Comparison of ENCODE assay signal across 12 cellular contexts in genomic region chr1:226632169-226632884, GRCh38.
DNase-seq lines count a peak whose midpoint lies in the region; FAIRE-seq and TF ChIP-seq lines count a peak whose summit lies in the region.
"Had no signal": no experiment of that assay in that cellular context is flagged by ENCODE, and none has a peak within 500 bp of the region (broad histone marks: within the 10 kb centered on the region; RNA-seq: fewer than 3 reads in every experiment).

No MANE protein-coding gene starts in this region.

- H3K9ac ChIP-seq in kidney (ENCODE audit: low read length in 2 of 2) (no peak overlapping the region), stomach smooth muscle (ENCODE audit: low read length in 2 of 2) (peak overlapping the region; percentile 0 to 6)
- H3K9ac ChIP-seq: KMS-11, SK-N-SH had no signal

- no peak overlapping the region for H3K4me3 ChIP-seq in kidney (ENCODE audit: low read length in 2 of 2)
- no peak overlapping the region for H3K4me3 ChIP-seq in stomach smooth muscle (ENCODE audit: low read length in 2 of 2)
- H3K4me3 ChIP-seq in foreskin fibroblast (ENCODE audit: low read depth in 1 of 2, low read length in 2 of 2), result no peak overlapping the region

- FAIRE-seq in kidney (lab: Jason Lieb, UNC), result no peak

- no peak overlapping the region for H3K27ac ChIP-seq in kidney (ENCODE audit: low read depth in 2 of 2, low read length in 2 of 2)
- peak overlapping the region; percentile 82 for H3K27ac ChIP-seq in stomach smooth muscle (ENCODE audit: low read length)
- H3K27ac ChIP-seq: KMS-11 had no signal

- peak overlapping the region; percentile 60 for H3K27ac Mint-ChIP-seq in activated CD4-positive, alpha-beta memory T cell treated with anti-CD3 and anti-CD28 coated beads for 36 hours
- H3K27ac Mint-ChIP-seq in activated CD4-positive, alpha-beta memory T cell treated with anti-CD3 and anti-CD28 coated beads, Interleukin-2, amount 10 ng/mL, durations not matched to agents 7 days and 5 days, result no peak overlapping the region
- H3K27ac Mint-ChIP-seq in activated T-helper 1 cell treated with anti-CD3 and anti-CD28 coated beads, Interleukin-12 subunit alpha, Interleukin-12 subunit beta, Interleukin-2, Interleukin-4 antibody, amounts not matched to agents 30 ng/mL and 10 ng/mL and 1 ng/mL, durations not matched to agents 14 hours and 24 hours and 36 hours, result peak overlapping the region; percentile 56

- H3K4me3 Mint-ChIP-seq in activated CD4-positive, alpha-beta memory T cell treated with anti-CD3 and anti-CD28 coated beads for 36 hours, result no peak overlapping the region
- H3K4me3 Mint-ChIP-seq in activated CD4-positive, alpha-beta memory T cell treated with anti-CD3 and anti-CD28 coated beads, Interleukin-2, amount 10 ng/mL, durations not matched to agents 7 days and 5 days, result no peak overlapping the region
- peak overlapping the region; percentile 8 for H3K4me3 Mint-ChIP-seq in activated T-helper 1 cell treated with anti-CD3 and anti-CD28 coated beads, Interleukin-12 subunit alpha, Interleukin-12 subunit beta, Interleukin-2, Interleukin-4 antibody, amounts not matched to agents 30 ng/mL and 10 ng/mL and 1 ng/mL, durations not matched to agents 14 hours and 24 hours and 36 hours

- H3K4me1 ChIP-seq in kidney (ENCODE audit: control insufficient read depth in 1 of 2, insufficient read depth in 1 of 2, low read depth in 1 of 2, low read length in 2 of 2), result no peaks in the 10 kb centered on the region
- peaks cover 61% of the 10 kb centered on the region for H3K4me1 ChIP-seq in stomach smooth muscle (ENCODE audit: control insufficient read depth, insufficient read depth, low read length)

- intact Hi-C loops in activated CD4-positive, alpha-beta memory T cell treated with anti-CD3 and anti-CD28 coated beads for 36 hours (cut with micrococcal nuclease), result no loop called here
- intact Hi-C loops in activated T-helper 1 cell treated with anti-CD3 and anti-CD28 coated beads, Interleukin-12 subunit alpha, Interleukin-12 subunit beta, Interleukin-2, Interleukin-4 antibody, amounts not matched to agents 30 ng/mL and 10 ng/mL and 1 ng/mL, durations not matched to agents 14 hours and 24 hours and 36 hours (cut with micrococcal nuclease), result no loop called here
- intact Hi-C loops in kidney (cut with DNase I), result loop anchor here (2.0 kb wide), 1 partner anchor 196 kb away; no protein-coding TSS in a partner anchor

- no peaks in the 10 kb centered on the region for H3K27me3 Mint-ChIP-seq in activated CD4-positive, alpha-beta memory T cell treated with anti-CD3 and anti-CD28 coated beads for 36 hours
- no peaks in the 10 kb centered on the region for H3K27me3 Mint-ChIP-seq in activated CD4-positive, alpha-beta memory T cell treated with anti-CD3 and anti-CD28 coated beads, Interleukin-2, amount 10 ng/mL, durations not matched to agents 7 days and 5 days
- no peaks in the 10 kb centered on the region for H3K27me3 Mint-ChIP-seq in activated T-helper 1 cell treated with anti-CD3 and anti-CD28 coated beads, Interleukin-12 subunit alpha, Interleukin-12 subunit beta, Interleukin-2, Interleukin-4 antibody, amounts not matched to agents 30 ng/mL and 10 ng/mL and 1 ng/mL, durations not matched to agents 14 hours and 24 hours and 36 hours (ENCODE audit: insufficient read depth)

- H3K36me3 Mint-ChIP-seq in activated CD4-positive, alpha-beta memory T cell treated with anti-CD3 and anti-CD28 coated beads for 36 hours, result peaks cover 22% of the 10 kb centered on the region
- peaks cover 28% of the 10 kb centered on the region for H3K36me3 Mint-ChIP-seq in activated CD4-positive, alpha-beta memory T cell treated with anti-CD3 and anti-CD28 coated beads, Interleukin-2, amount 10 ng/mL, durations not matched to agents 7 days and 5 days (ENCODE audit: low read depth)
- peaks cover 36% of the 10 kb centered on the region for H3K36me3 Mint-ChIP-seq in activated T-helper 1 cell treated with anti-CD3 and anti-CD28 coated beads, Interleukin-12 subunit alpha, Interleukin-12 subunit beta, Interleukin-2, Interleukin-4 antibody, amounts not matched to agents 30 ng/mL and 10 ng/mL and 1 ng/mL, durations not matched to agents 14 hours and 24 hours and 36 hours (ENCODE audit: low read depth)

- no peak for DNase-seq in activated CD4-positive, alpha-beta memory T cell treated with anti-CD3 and anti-CD28 coated beads for 36 hours
- DNase-seq in activated CD4-positive, alpha-beta memory T cell treated with anti-CD3 and anti-CD28 coated beads, Interleukin-2, amount 10 ng/mL, durations not matched to agents 7 days and 5 days, result no peak
- no peak for DNase-seq in activated T-helper 1 cell treated with anti-CD3 and anti-CD28 coated beads, Interleukin-12 subunit alpha, Interleukin-12 subunit beta, Interleukin-2, Interleukin-4 antibody, amounts not matched to agents 30 ng/mL and 10 ng/mL and 1 ng/mL, durations not matched to agents 14 hours and 24 hours and 36 hours (ENCODE audit: low spot score)
- peak; percentile 52 for DNase-seq in kidney
- no peak for DNase-seq in foreskin fibroblast
- no peak for DNase-seq in ecto neural progenitor cell (ENCODE audit: low spot score)
- DNase-seq in SIG-M5 treated with dmso at 0.1 percent for 504 hours (lab: John Stamatoyannopoulos, UW; ENCODE audit: unreplicated experiment), result no peak
- DNase-seq: dermis blood vessel endothelial cell, HCEC 1CT, SK-N-SH had no signal

- peaks cover 58% of the 10 kb centered on the region for H3K4me1 Mint-ChIP-seq in activated CD4-positive, alpha-beta memory T cell treated with anti-CD3 and anti-CD28 coated beads for 36 hours (ENCODE audit: low read depth)
- H3K4me1 Mint-ChIP-seq in activated CD4-positive, alpha-beta memory T cell treated with anti-CD3 and anti-CD28 coated beads, Interleukin-2, amount 10 ng/mL, durations not matched to agents 7 days and 5 days, result peaks cover 41% of the 10 kb centered on the region
- H3K4me1 Mint-ChIP-seq in activated T-helper 1 cell treated with anti-CD3 and anti-CD28 coated beads, Interleukin-12 subunit alpha, Interleukin-12 subunit beta, Interleukin-2, Interleukin-4 antibody, amounts not matched to agents 30 ng/mL and 10 ng/mL and 1 ng/mL, durations not matched to agents 14 hours and 24 hours and 36 hours (ENCODE audit: low read depth), result peaks cover 45% of the 10 kb centered on the region

- CTCF ChIA-PET in activated CD4-positive, alpha-beta memory T cell treated with anti-CD3 and anti-CD28 coated beads for 36 hours (lab: Charles Lee), result interaction anchor here (1.2 to 6.3 kb wide), 9 partner anchors 12 to 195 kb away, joined by 4 to 120 read pairs (median 21); no protein-coding TSS in a partner anchor
- CTCF ChIA-PET in activated CD4-positive, alpha-beta memory T cell treated with anti-CD3 and anti-CD28 coated beads, Interleukin-2, amount 10 ng/mL, durations not matched to agents 7 days and 5 days (lab: Charles Lee), result interaction anchor here (0.8 to 4.6 kb wide), 8 partner anchors 11 to 352 kb away, joined by 3 to 77 read pairs (median 4); no protein-coding TSS in a partner anchor

- POLR2A ChIA-PET in activated CD4-positive, alpha-beta memory T cell treated with anti-CD3 and anti-CD28 coated beads for 36 hours (lab: Charles Lee), result interaction anchor here (0.8 to 1.3 kb wide), 2 partner anchors 13 to 194 kb away, joined by 3 read pairs; no protein-coding TSS in a partner anchor
- POLR2A ChIA-PET in activated CD4-positive, alpha-beta memory T cell treated with anti-CD3 and anti-CD28 coated beads, Interleukin-2, amount 10 ng/mL, durations not matched to agents 7 days and 5 days (lab: Charles Lee), result interaction anchor here (5.3 kb wide), 1 partner anchor 196 kb away, joined by 19 read pairs; no protein-coding TSS in a partner anchor

- H3K27me3 ChIP-seq in stomach smooth muscle (ENCODE audit: control insufficient read depth in 1 of 2, insufficient read depth in 2 of 2, low read length in 2 of 2), result no peaks in the 10 kb centered on the region

- H3K9me3 ChIP-seq in kidney (ENCODE audit: control insufficient read depth in 1 of 2, low read length in 2 of 2) (no peaks in the 10 kb centered on the region), stomach smooth muscle (ENCODE audit: control insufficient read depth in 2 of 2, low read length in 2 of 2) (no peaks in the 10 kb centered on the region)
- H3K9me3 ChIP-seq: SK-N-SH had no signal

- H3K36me3 ChIP-seq in kidney (ENCODE audit: control insufficient read depth in 1 of 2, insufficient read depth in 2 of 2, low read length in 2 of 2) (peaks cover 0 to 4% of the 10 kb centered on the region in 2 donors), stomach smooth muscle (ENCODE audit: control insufficient read depth in 2 of 2, insufficient read depth in 2 of 2, low read length in 2 of 2) (peaks cover 21 to 23% of the 10 kb centered on the region in 2 donors)

- peaks cover 7% of the 10 kb centered on the region for H3K9me3 Mint-ChIP-seq in activated CD4-positive, alpha-beta memory T cell treated with anti-CD3 and anti-CD28 coated beads for 36 hours
- no peaks in the 10 kb centered on the region for H3K9me3 Mint-ChIP-seq in activated CD4-positive, alpha-beta memory T cell treated with anti-CD3 and anti-CD28 coated beads, Interleukin-2, amount 10 ng/mL, durations not matched to agents 7 days and 5 days
- H3K9me3 Mint-ChIP-seq in activated T-helper 1 cell treated with anti-CD3 and anti-CD28 coated beads, Interleukin-12 subunit alpha, Interleukin-12 subunit beta, Interleukin-2, Interleukin-4 antibody, amounts not matched to agents 30 ng/mL and 10 ng/mL and 1 ng/mL, durations not matched to agents 14 hours and 24 hours and 36 hours, result no peaks in the 10 kb centered on the region

- TF ChIP-seq CTCF in kidney (IDR thresholded peaks at IDR 0.05; ENCODE audit: borderline replicate concordance, extremely low read depth, insufficient read depth), result no peak
- no peak for TF ChIP-seq CTCF in foreskin fibroblast (IDR thresholded peaks at IDR 0.05; ENCODE audit: low read depth, low read length)

Comparison
In these comparisons a context has a peak if more than half of its experiments do, and no peak if none do; other contexts are left out.
1. H3K9ac ChIP-seq: peak in stomach smooth muscle (2 of 2); none in kidney (0 of 2).